In the genomic region with DNA sequence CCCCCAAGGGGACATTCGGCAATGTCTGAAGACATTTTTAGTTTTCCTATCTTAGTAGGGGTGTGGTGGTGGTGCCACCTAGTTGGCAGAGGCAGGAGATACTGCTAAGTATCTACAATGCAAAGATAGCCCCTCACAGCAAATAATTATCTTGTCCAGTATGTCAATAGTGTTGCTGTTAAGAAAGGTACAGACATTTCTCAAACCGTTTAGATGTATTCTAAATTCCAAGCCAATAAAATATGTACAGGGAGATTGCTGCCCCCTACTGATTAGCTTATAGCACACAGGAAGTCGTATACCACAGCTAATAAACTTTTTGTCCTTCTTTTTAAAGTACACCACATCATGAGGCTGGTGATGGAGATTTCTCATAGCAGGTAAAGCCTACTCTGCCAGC, we compare ENCODE assay signal across 1 cellular context.
TF ChIP-seq lines count a peak whose summit lies in the region.

No MANE protein-coding gene starts in this region.

TF ChIP-seq in HepG2, 621 proteins besides CTCF, POLR2A, EP300 and RAD21 (continued from another document):
- no peak for TF ChIP-seq ZHX2 (IDR thresholded peaks at IDR 0.05; ENCODE audit: low read depth)
- TF ChIP-seq ZHX2 (CRISPR knock-in tag; IDR thresholded peaks at IDR 0.05; ENCODE audit: borderline replicate concordance): no peak
